Comparison of ENCODE assay signal across 18 cellular contexts in the genomic region with DNA sequence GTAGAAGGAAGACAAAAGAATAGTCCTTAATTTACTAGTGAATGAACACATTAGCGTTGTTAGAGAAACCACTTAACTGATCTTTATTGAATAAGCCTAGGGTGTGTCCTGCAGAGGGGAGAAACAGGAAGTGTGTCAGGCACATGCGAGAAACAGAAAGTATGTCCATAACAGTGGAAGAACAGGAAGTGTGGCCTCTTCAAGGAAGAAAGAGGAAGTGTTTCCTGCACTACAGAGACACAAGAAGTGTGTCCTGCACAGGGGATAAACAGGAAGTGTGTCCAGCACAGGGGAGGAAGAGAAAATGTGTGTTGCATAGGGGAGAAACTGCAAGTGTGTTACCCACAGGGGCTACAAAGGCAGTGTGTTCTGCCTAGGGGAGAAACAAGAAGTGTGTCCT.
DNase-seq lines count a peak whose midpoint lies in the region; ATAC-seq and TF ChIP-seq lines count a peak whose summit lies in the region.
"Had no signal": no experiment of that assay in that cellular context is flagged by ENCODE, and none has a peak within 500 bp of the region (broad histone marks: within the 10 kb centered on the region; RNA-seq: fewer than 3 reads in every experiment).

No MANE protein-coding gene starts in this region.

- peak overlapping the region in 1 of 6 donors; percentile 53 for H3K27ac Mint-ChIP-seq in naive B cell
- H3K27ac Mint-ChIP-seq: activated CD8-positive, alpha-beta memory T cell treated with anti-CD3 and anti-CD28 coated beads, Interleukin-2, amount 10 ng/mL, durations not matched to agents 7 days and 5 days; stimulated activated memory B cell treated with anti-CD40 and anti-IgM and Interleukin-4, amounts not matched to agents 10 μg/mL and 1 μg/mL and 100 μg/mL, for 72 hours had no signal

- H3K9me3 ChIP-seq in PC-9 (ENCODE audit: insufficient read depth, low read depth), result no peaks in the 10 kb centered on the region
- H3K9me3 ChIP-seq: gastroesophageal sphincter, neutrophil, SJSA1, upper lobe of right lung had no signal

- H3K36me3 Mint-ChIP-seq in naive B cell, result no peaks in the 10 kb centered on the region
- H3K36me3 Mint-ChIP-seq: activated CD8-positive, alpha-beta memory T cell treated with anti-CD3 and anti-CD28 coated beads, Interleukin-2, amount 10 ng/mL, durations not matched to agents 7 days and 5 days; stimulated activated memory B cell treated with anti-CD40 and anti-IgM and Interleukin-4, amounts not matched to agents 10 μg/mL and 1 μg/mL and 100 μg/mL, for 72 hours had no signal

- H3K4me1 ChIP-seq in PC-9 (replicated peaks; ENCODE audit: insufficient read depth), result no peaks in the 10 kb centered on the region
- H3K4me1 ChIP-seq: gastroesophageal sphincter, SJSA1, upper lobe of right lung had no signal

- H3K4me2 ChIP-seq in PC-9, result no peak overlapping the region

- H2AFZ ChIP-seq in PC-9, result peak overlapping the region; percentile 66; the same call in 1 of the 2 replicates

- H3K4me1 Mint-ChIP-seq in naive B cell, result peaks cover 7% of the 10 kb centered on the region in 3 donors

- no peaks in the 10 kb centered on the region for H3K27me3 Mint-ChIP-seq in naive B cell
- H3K27me3 Mint-ChIP-seq: activated CD8-positive, alpha-beta memory T cell treated with anti-CD3 and anti-CD28 coated beads, Interleukin-2, amount 10 ng/mL, durations not matched to agents 7 days and 5 days; stimulated activated memory B cell treated with anti-CD40 and anti-IgM and Interleukin-4, amounts not matched to agents 10 μg/mL and 1 μg/mL and 100 μg/mL, for 72 hours had no signal

- TF ChIP-seq CTCF in PC-9 (conservative IDR thresholded peaks at IDR 0.05), result no peak

- H3K27me3 ChIP-seq in PC-9 (ENCODE audit: insufficient read depth, low read depth), result no peaks in the 10 kb centered on the region
- H3K27me3 ChIP-seq: gastroesophageal sphincter, neutrophil, SJSA1, upper lobe of right lung had no signal

- POLR2A ChIA-PET in PC-9 (lab: Charles Lee; ENCODE audit: unreplicated experiment), result no interaction called here

- H3K36me3 ChIP-seq in PC-9 (ENCODE audit: low read depth), result no peaks in the 10 kb centered on the region
- H3K36me3 ChIP-seq: gastroesophageal sphincter, neutrophil, SJSA1, upper lobe of right lung had no signal

- DNase-seq in NCI-H748 (lab: John Stamatoyannopoulos, UW; ENCODE audit: unreplicated experiment) (peak; percentile 90), NCI-H748 treated with DMSO at 0.1 percent for 48 hours (lab: John Stamatoyannopoulos, UW) (no peak), KBM-7 (peak; percentile 71), PC-9 (no peak), naive B cell (peak; percentile 10), NCI-H187 treated with DMSO at 0.1 percent for 48 hours (lab: John Stamatoyannopoulos, UW) (no peak)
- DNase-seq: activated CD8-positive, alpha-beta memory T cell treated with anti-CD3 and anti-CD28 coated beads, Interleukin-2, amount 10 ng/mL, durations not matched to agents 7 days and 5 days; central memory CD4-positive, alpha-beta T cell; IMR-90; mammary epithelial cell; NCI-H1930; upper lobe of right lung had no signal

- in situ Hi-C loops in KBM-7 (cut with MboI; ENCODE audit: low pct_unique_long_range_greater_than_20kb, low sequenced_read_pairs), result no loop called here

- H3K79me2 ChIP-seq in PC-9 (ENCODE audit: low read depth), result no peaks in the 10 kb centered on the region

- no peaks in the 10 kb centered on the region for H3K9me2 ChIP-seq in PC-9 (ENCODE audit: insufficient read depth)

- no peak overlapping the region for H3K4me3 ChIP-seq in PC-9
- H3K4me3 ChIP-seq: gastroesophageal sphincter, SJSA1, upper lobe of right lung had no signal

- intact Hi-C loops in PC-9 (cut with micrococcal nuclease; ENCODE audit: unreplicated experiment), result no loop called here

- H4K20me1 ChIP-seq in PC-9 (ENCODE audit: insufficient read depth), result no peaks in the 10 kb centered on the region

- no TSS peak for BruUV-seq in PC-9 (replicated peaks; lab: Mats Ljungman, UMichigan)

- ATAC-seq in naive B cell (ENCODE audit: low read depth in 2 of 2) (peak; percentile 67 to 88), HG02571 (IDR thresholded peaks at IDR 0.05; ENCODE audit: unreplicated experiment) (no peak), GM21786 (IDR thresholded peaks at IDR 0.05; ENCODE audit: unreplicated experiment) (no peak)
- ATAC-seq: activated CD8-positive, alpha-beta memory T cell treated with anti-CD3 and anti-CD28 coated beads, Interleukin-2, amount 10 ng/mL, durations not matched to agents 7 days and 5 days; gastroesophageal sphincter; stimulated activated memory B cell treated with anti-CD40 and anti-IgM and Interleukin-4, amounts not matched to agents 10 μg/mL and 1 μg/mL and 100 μg/mL, for 72 hours; upper lobe of right lung had no signal

- no peak overlapping the region for H3K27ac ChIP-seq in PC-9
- H3K27ac ChIP-seq: gastroesophageal sphincter, neutrophil, SJSA1, upper lobe of right lung had no signal

- CTCF ChIA-PET in PC-9 (lab: Charles Lee), result no interaction called here

- H3K4me3 Mint-ChIP-seq in naive B cell, result peak overlapping the region in 4 of 8 donors; percentile 22 to 48 (median 31)
- H3K4me3 Mint-ChIP-seq: activated CD8-positive, alpha-beta memory T cell treated with anti-CD3 and anti-CD28 coated beads, Interleukin-2, amount 10 ng/mL, durations not matched to agents 7 days and 5 days; stimulated activated memory B cell treated with anti-CD40 and anti-IgM and Interleukin-4, amounts not matched to agents 10 μg/mL and 1 μg/mL and 100 μg/mL, for 72 hours had no signal

- H3K9me3 Mint-ChIP-seq in naive B cell, result peaks cover 0 to 54% (median 11%) of the 10 kb centered on the region in 7 donors

- H3F3A ChIP-seq in PC-9 (ENCODE audit: insufficient read depth, low read depth), result no peaks in the 10 kb centered on the region

Comparison
In these comparisons a context has a peak if more than half of its experiments do, and no peak if none do; other contexts are left out.
1. DNase-seq: peak in NCI-H748 (single experiment), KBM-7 (single experiment) and naive B cell (single experiment); none in NCI-H748 treated with DMSO at 0.1 percent for 48 hours (single experiment), PC-9 (0 of 2) and NCI-H187 treated with DMSO at 0.1 percent for 48 hours (single experiment).
2. ATAC-seq: peak in naive B cell (2 of 2); none in HG02571 (single experiment) and GM21786 (single experiment).